In the genomic region with DNA sequence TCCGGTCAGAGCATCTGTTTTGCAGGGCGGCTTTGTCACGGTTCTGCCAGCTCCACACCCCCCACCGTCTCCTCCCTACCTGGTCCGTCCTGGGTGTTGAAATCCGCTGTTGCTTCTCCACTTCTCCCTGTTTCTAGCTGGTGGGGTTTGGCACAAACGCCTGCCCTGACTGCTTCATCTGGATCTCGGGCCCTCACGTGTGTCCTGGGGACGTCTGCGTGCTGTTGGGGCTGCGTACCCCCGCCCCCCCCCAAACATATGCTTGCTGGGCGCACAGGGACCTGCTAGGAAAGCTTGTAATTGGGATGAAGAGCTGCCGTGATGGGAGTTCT, we compare ENCODE assay signal across 13 cellular contexts. TPM values are rescaled to one million over a fixed set of nuclear protein-coding genes. Genes with fewer than 3 reads are reported as not detected.
DNase-seq lines count a peak whose midpoint lies in the region; ATAC-seq and TF ChIP-seq lines count a peak whose summit lies in the region.
"Had no signal": no experiment of that assay in that cellular context is flagged by ENCODE, and none has a peak within 500 bp of the region (broad histone marks: within the 10 kb centered on the region; RNA-seq: fewer than 3 reads in every experiment).

No MANE protein-coding gene starts in this region.

- no peaks in the 10 kb centered on the region for H3K9me2 ChIP-seq in MM.1S (replicated peaks; ENCODE audit: insufficient read depth, low read length)

- no peaks in the 10 kb centered on the region for H4K20me1 ChIP-seq in MM.1S (ENCODE audit: insufficient read depth, low read length)

- peak overlapping the region; percentile 19; the same call in 1 of the 2 replicates for H3K9ac ChIP-seq in MM.1S (ENCODE audit: low read length)

- peak overlapping the region; percentile 87 for H3K27ac Mint-ChIP-seq in activated naive CD4-positive, alpha-beta T cell treated with anti-CD3 and anti-CD28 coated beads, Interleukin-2, amount 10 ng/mL, durations not matched to agents 7 days and 5 days
- no peak overlapping the region for H3K27ac Mint-ChIP-seq in activated naive CD8-positive, alpha-beta T cell treated with anti-CD3 and anti-CD28 coated beads, Interleukin-2, amount 50 U/mL, for 24 hours
- H3K27ac Mint-ChIP-seq: progenitor cell of endocrine pancreas had no signal

- intact Hi-C loops in uterus (cut with DNase I; ENCODE audit: low total_unique reads): no loop called here

- H2AFZ ChIP-seq in MM.1S (ENCODE audit: low read length): peak overlapping the region; percentile 68; the same call in 1 of the 2 replicates

- H3K36me3 Mint-ChIP-seq in activated naive CD4-positive, alpha-beta T cell treated with anti-CD3 and anti-CD28 coated beads, Interleukin-2, amount 10 ng/mL, durations not matched to agents 7 days and 5 days: no peaks in the 10 kb centered on the region
- no peaks in the 10 kb centered on the region for H3K36me3 Mint-ChIP-seq in activated naive CD8-positive, alpha-beta T cell treated with anti-CD3 and anti-CD28 coated beads, Interleukin-2, amount 50 U/mL, for 24 hours (ENCODE audit: low read depth)

- H3F3A ChIP-seq in MM.1S (ENCODE audit: insufficient read depth, low read length): peaks cover 8% of the 10 kb centered on the region

- H3K4me1 ChIP-seq in MM.1S (ENCODE audit: low read length): peaks cover 4% of the 10 kb centered on the region; the same call in 1 of the 2 replicates
- no peaks in the 10 kb centered on the region for H3K4me1 ChIP-seq in uterus
- H3K4me1 ChIP-seq: gastroesophageal sphincter had no signal

- peaks cover 62% of the 10 kb centered on the region for H3K27me3 Mint-ChIP-seq in activated naive CD4-positive, alpha-beta T cell treated with anti-CD3 and anti-CD28 coated beads, Interleukin-2, amount 10 ng/mL, durations not matched to agents 7 days and 5 days
- peaks cover 16% of the 10 kb centered on the region for H3K27me3 Mint-ChIP-seq in activated naive CD8-positive, alpha-beta T cell treated with anti-CD3 and anti-CD28 coated beads, Interleukin-2, amount 50 U/mL, for 24 hours

- peaks cover 35% of the 10 kb centered on the region for H3K4me1 Mint-ChIP-seq in activated naive CD4-positive, alpha-beta T cell treated with anti-CD3 and anti-CD28 coated beads, Interleukin-2, amount 10 ng/mL, durations not matched to agents 7 days and 5 days
- H3K4me1 Mint-ChIP-seq in activated naive CD8-positive, alpha-beta T cell treated with anti-CD3 and anti-CD28 coated beads, Interleukin-2, amount 50 U/mL, for 24 hours: peaks cover 23% of the 10 kb centered on the region

- H3K4me2 ChIP-seq in MM.1S (ENCODE audit: low read depth, low read length): peak overlapping the region; percentile 66

- no peaks in the 10 kb centered on the region for H3K36me3 ChIP-seq in MM.1S (replicated peaks; ENCODE audit: insufficient read depth, low read length)
- no peaks in the 10 kb centered on the region for H3K36me3 ChIP-seq in uterus
- H3K36me3 ChIP-seq: gastroesophageal sphincter, vagina had no signal

- no peak for DNase-seq in activated naive CD4-positive, alpha-beta T cell treated with anti-CD3 and anti-CD28 coated beads, Interleukin-2, amount 10 ng/mL, durations not matched to agents 7 days and 5 days
- DNase-seq in activated naive CD4-positive, alpha-beta T cell (lab: John Stamatoyannopoulos, UW): no peak
- DNase-seq in MM.1S (no peak), NCI-H774 (lab: John Stamatoyannopoulos, UW) (no peak), uterus (no peak), SHP77 treated with DMSO at 0.1 percent for 48 hours (lab: John Stamatoyannopoulos, UW) (no peak)
- DNase-seq in activated naive CD8-positive, alpha-beta T cell treated with anti-CD3 and anti-CD28 coated beads, Interleukin-2, amount 50 U/mL, for 24 hours: no peak
- DNase-seq: anterior cingulate cortex, NCI-H226 had no signal

- ATAC-seq in activated naive CD8-positive, alpha-beta T cell treated with anti-CD3 and anti-CD28 coated beads, Interleukin-2, amount 50 U/mL, for 24 hours: no peak
- ATAC-seq in HG03442 (IDR thresholded peaks at IDR 0.05; ENCODE audit: unreplicated experiment): no peak
- ATAC-seq: gastroesophageal sphincter had no signal

- H3K27me3 ChIP-seq in MM.1S (replicated peaks; ENCODE audit: insufficient read depth, low read length) (peaks cover 13% of the 10 kb centered on the region; the same call in 1 of the 2 replicates), uterus (no peaks in the 10 kb centered on the region)
- H3K27me3 ChIP-seq: vagina had no signal

- CTCF ChIA-PET in activated naive CD4-positive, alpha-beta T cell treated with anti-CD3 and anti-CD28 coated beads, Interleukin-2, amount 10 ng/mL, durations not matched to agents 7 days and 5 days (lab: Charles Lee): interaction anchor here (0.8 to 6.2 kb wide), 7 partner anchors 11 to 28 kb away, joined by 3 to 89 read pairs (median 7); no protein-coding TSS in a partner anchor

- TF ChIP-seq CTCF in MM.1S (IDR thresholded peaks at IDR 0.05; ENCODE audit: low read length) (no peak), uterus (IDR thresholded peaks at IDR 0.05) (no peak)

- peak overlapping the region; percentile 57 for H3K4me3 Mint-ChIP-seq in activated naive CD4-positive, alpha-beta T cell treated with anti-CD3 and anti-CD28 coated beads, Interleukin-2, amount 10 ng/mL, durations not matched to agents 7 days and 5 days
- H3K4me3 Mint-ChIP-seq in activated naive CD8-positive, alpha-beta T cell treated with anti-CD3 and anti-CD28 coated beads, Interleukin-2, amount 50 U/mL, for 24 hours: peak overlapping the region; percentile 21

- no peaks in the 10 kb centered on the region for H3K9me3 ChIP-seq in MM.1S (replicated peaks; ENCODE audit: insufficient read depth, low read length)
- H3K9me3 ChIP-seq in uterus: no peaks in the 10 kb centered on the region
- H3K9me3 ChIP-seq: gastroesophageal sphincter, vagina had no signal

- no peaks in the 10 kb centered on the region for H3K9me3 Mint-ChIP-seq in activated naive CD4-positive, alpha-beta T cell treated with anti-CD3 and anti-CD28 coated beads, Interleukin-2, amount 10 ng/mL, durations not matched to agents 7 days and 5 days
- no peaks in the 10 kb centered on the region for H3K9me3 Mint-ChIP-seq in activated naive CD8-positive, alpha-beta T cell treated with anti-CD3 and anti-CD28 coated beads, Interleukin-2, amount 50 U/mL, for 24 hours

- no peaks in the 10 kb centered on the region for H3K79me2 ChIP-seq in MM.1S (ENCODE audit: low read length)

- peak overlapping the region; percentile 35; the same call in 1 of the 2 replicates for H3K4me3 ChIP-seq in MM.1S (ENCODE audit: low read length)
- no peak overlapping the region for H3K4me3 ChIP-seq in uterus
- H3K4me3 ChIP-seq: gastroesophageal sphincter, vagina had no signal

- no peak for TF ChIP-seq POLR2A in uterus (IDR thresholded peaks at IDR 0.05)

- no peak overlapping the region for H3K27ac ChIP-seq in MM.1S (ENCODE audit: low read length)
- no peak overlapping the region for H3K27ac ChIP-seq in uterus
- H3K27ac ChIP-seq: gastroesophageal sphincter, vagina had no signal

RNA-seq across cellular contexts. Expression of gene AMZ1, which starts 11.3 kb away (rescaled TPM):
- total RNA-seq in uterus: 1 to 10 TPM in 2 of 4 donors, under 1 TPM in 1, not detected in 1; 0.35 to 4.6 (median 4.4) TPM
